Comparison of ENCODE assay signal across 8 cellular contexts in the genomic region with DNA sequence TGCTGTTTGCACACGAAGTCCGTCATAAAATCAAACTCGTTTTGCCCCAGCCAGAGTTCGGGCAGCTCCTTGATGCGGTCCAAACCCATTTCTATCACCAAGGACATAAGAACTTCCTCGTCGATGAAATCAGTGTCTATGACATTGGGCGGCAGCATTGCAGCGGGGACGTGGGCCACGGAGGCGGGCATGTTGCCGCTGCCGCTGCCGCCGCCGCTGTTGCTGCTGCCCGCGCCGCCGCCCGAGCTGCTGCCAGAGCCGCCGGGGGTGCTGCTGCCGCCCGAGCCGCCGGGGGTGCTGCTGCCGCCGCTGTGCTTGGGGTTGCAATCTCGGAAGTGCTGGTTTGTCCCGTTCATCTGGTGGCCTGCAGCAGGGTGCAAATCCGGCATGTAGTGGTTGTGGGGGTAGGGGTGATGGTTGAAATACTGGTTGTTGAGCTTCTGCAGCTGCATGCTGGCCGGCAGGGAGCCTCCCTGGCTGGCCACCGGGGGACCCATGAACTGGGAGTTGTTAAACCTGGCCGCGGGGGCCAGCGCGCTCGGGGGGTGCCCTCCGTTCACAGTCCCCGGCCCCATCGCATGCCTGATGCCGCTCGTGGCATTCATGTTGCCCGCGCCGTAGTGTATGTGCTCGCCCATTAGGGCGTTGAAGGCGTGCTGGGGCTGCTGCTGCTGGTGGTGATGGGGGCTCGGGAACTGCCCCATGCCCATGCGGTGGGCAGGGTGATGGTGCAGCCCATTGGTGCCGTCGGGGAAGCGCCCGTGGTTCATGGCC. TPM values are rescaled to one million over a fixed set of nuclear protein-coding genes. Genes with fewer than 3 reads are reported as not detected.
A peak's percentile ranks its signal among the peaks of the same experiment; 100 is the strongest.
DNase-seq lines count a peak whose midpoint lies in the region; ATAC-seq and TF ChIP-seq lines count a peak whose summit lies in the region.

No MANE protein-coding gene starts in this region.

- TF ChIP-seq POLR2A in HCT116 (IDR thresholded peaks at IDR 0.05; ENCODE audit: borderline replicate concordance, extremely low read depth, insufficient read depth, insufficient read length): no peak

- H3K9me2 ChIP-seq in HCT116 (ENCODE audit: insufficient read depth): no peaks in the 10 kb centered on the region

- peak; percentile 54 for TF ChIP-seq CTCF in GM10248 (IDR thresholded peaks at IDR 0.05; ENCODE audit: control extremely low read depth, extremely low read depth, low read depth, missing control alignments)
- no peak; a peak in 1 of 6 replicates for TF ChIP-seq CTCF in HCT116 (IDR thresholded peaks at IDR 0.05 in 2 of 3, conservative IDR thresholded peaks at IDR 0.05 in 1 of 3; ENCODE audit: borderline replicate concordance in 1 of 3, insufficient read depth in 1 of 3, low read depth in 2 of 3, low read length in 2 of 3)

- H3K9ac ChIP-seq in HCT116 (ENCODE audit: low read length): peak overlapping the region; percentile 92

- peak; percentile 13 for ATAC-seq in HCT116
- peak; percentile 5 for ATAC-seq in left lobe of liver

- peaks cover 18 to 51% of the 10 kb centered on the region in 2 experiments for H3K4me1 ChIP-seq in HCT116 (ENCODE audit: control insufficient read depth in 1 of 2, insufficient read depth in 2 of 2, low read length in 2 of 2)

- RAD21 ChIA-PET in HCT116 (lab: Charles Lee; ENCODE audit: low non-redundant PET in 1 of 2, low total read pairs in 2 of 2, uncharacterized antibody in 2 of 2, unreplicated experiment in 2 of 2): interaction anchor here in 1 of 2 experiments (0.6 to 2.1 kb wide), 3 partner anchors 161 to 510 kb away, joined by 3 to 5 read pairs (median 3); no protein-coding TSS in a partner anchor

- intact Hi-C loops in HCT116 (cut with micrococcal nuclease): loop anchor here (5.0 to 10.0 kb wide), 3 partner anchors 211 to 731 kb away; no protein-coding TSS in a partner anchor

- TF ChIP-seq RAD21 in HCT116 (IDR thresholded peaks at IDR 0.05; ENCODE audit: low read depth): peak; percentile 69

- H3K4me3 ChIP-seq in HCT116 (replicated peaks in 1 of 2; ENCODE audit: low read depth in 1 of 2, low read length in 2 of 2): peak overlapping the region; percentile 94 to 96

- H3K27me3 ChIP-seq in HCT116 (ENCODE audit: insufficient read depth, low read length): no peaks in the 10 kb centered on the region

- DNase-seq in GM10248 (ENCODE audit: extremely low spot score) (peak; percentile 50), HCT116 (ENCODE audit: low read depth, low spot score) (no peak), NCI-H146 (lab: John Stamatoyannopoulos, UW) (peak; percentile 86), cerebellum (ENCODE audit: low spot score) (peak; percentile 37), left lobe of liver (ENCODE audit: low spot score) (peak; percentile 69), GM19238 (ENCODE audit: insufficient read length, low spot score) (no peak)
- peak; percentile 64 for DNase-seq in activated CD4-positive, alpha-beta T cell treated with anti-CD3 and anti-CD28 coated beads for 1 hour
- peak; percentile 57 for DNase-seq in stimulated activated CD4-positive, alpha-beta T cell treated with anti-CD3 and anti-CD28 coated beads, Interleukin-2, amount 100 ng/mL, for 4 hours (ENCODE audit: low read depth)

- H4K20me1 ChIP-seq in HCT116 (ENCODE audit: insufficient read depth): no peaks in the 10 kb centered on the region

- no peaks in the 10 kb centered on the region for H3K9me3 ChIP-seq in HCT116 (ENCODE audit: control insufficient read depth in 1 of 2, insufficient read depth in 1 of 2, low read depth in 1 of 2, low read length in 2 of 2)

- no TSS peak for BruUV-seq in HCT116 (replicated peaks; lab: Mats Ljungman, UMichigan)

- peaks cover 7 to 8% of the 10 kb centered on the region in 2 experiments; a peak in 1 of 4 replicates for H3K36me3 ChIP-seq in HCT116 (ENCODE audit: control insufficient read depth in 1 of 2, insufficient read depth in 2 of 2, low read length in 2 of 2)

- peak overlapping the region; percentile 92 for H3K4me2 ChIP-seq in HCT116 (ENCODE audit: low read length)

- H2AFZ ChIP-seq in HCT116 (ENCODE audit: low read depth, low read length, poor library complexity, severe bottlenecking): no peak overlapping the region

- peaks cover 27% of the 10 kb centered on the region for H3K79me2 ChIP-seq in HCT116 (ENCODE audit: insufficient read depth, low read length)

- H3K27ac ChIP-seq in HCT116 (ENCODE audit: low read depth, low read length): peak overlapping the region; percentile 88

- CTCF ChIA-PET in GM10248 (lab: Yijun Ruan, JAX): interaction anchor here (1.0 to 5.1 kb wide), 10 partner anchors 8 to 785 kb away, joined by 3 to 33 read pairs (median 4); no protein-coding TSS in a partner anchor
- CTCF ChIA-PET in HCT116 (lab: Charles Lee): interaction anchor here (1.0 to 2.3 kb wide), 3 partner anchors 9 to 154 kb away, joined by 4 to 9 read pairs (median 7); no protein-coding TSS in a partner anchor

- POLR2A ChIA-PET in GM10248 (lab: Yijun Ruan, JAX): interaction anchor here (0.6 to 2.1 kb wide), 5 partner anchors 9 to 391 kb away, joined by 3 to 7 read pairs (median 4); no protein-coding TSS in a partner anchor
- POLR2A ChIA-PET in HCT116 (lab: Charles Lee): interaction anchor here (1.1 to 2.2 kb wide), 10 partner anchors 135 to 1068 kb away, joined by 3 to 12 read pairs (median 4); no protein-coding TSS in a partner anchor

TF ChIP-seq in HCT116, 20 proteins besides CTCF, POLR2A, EP300 and RAD21 (continues in another document):
- TF ChIP-seq TCF7L2 (IDR thresholded peaks at IDR 0.05; ENCODE audit: borderline replicate concordance, extremely low read depth, insufficient read depth, insufficient read length): no peak
- TF ChIP-seq SIN3A (IDR thresholded peaks at IDR 0.05; ENCODE audit: low read depth): 0 out of 2 replicates have a peak, but pooled peaks have one; percentile 31
- TF ChIP-seq POLR2AphosphoS5 (IDR thresholded peaks at IDR 0.05; ENCODE audit: low read depth, low read length): peak; percentile 39; the same call in 1 of the 2 replicates
- TF ChIP-seq, protein P1, sequence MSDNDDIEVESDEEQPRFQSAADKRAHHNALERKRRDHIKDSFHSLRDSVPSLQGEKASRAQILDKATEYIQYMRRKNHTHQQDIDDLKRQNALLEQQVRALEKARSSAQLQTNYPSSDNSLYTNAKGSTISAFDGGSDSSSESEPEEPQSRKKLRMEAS (IDR thresholded peaks at IDR 0.05): 0 out of 2 replicates have a peak, but pooled peaks have one; percentile 40
- TF ChIP-seq ZFX (IDR thresholded peaks at IDR 0.05): no peak
- TF ChIP-seq SRF (IDR thresholded peaks at IDR 0.05; ENCODE audit: low read depth): no peak
- no peak for TF ChIP-seq EGR1 (IDR thresholded peaks at IDR 0.05; ENCODE audit: low read depth)
- peak; percentile 13 for TF ChIP-seq ZBTB33 (IDR thresholded peaks at IDR 0.05; ENCODE audit: extremely low read depth, insufficient replicate concordance, low read length)
- TF ChIP-seq, protein P2, sequence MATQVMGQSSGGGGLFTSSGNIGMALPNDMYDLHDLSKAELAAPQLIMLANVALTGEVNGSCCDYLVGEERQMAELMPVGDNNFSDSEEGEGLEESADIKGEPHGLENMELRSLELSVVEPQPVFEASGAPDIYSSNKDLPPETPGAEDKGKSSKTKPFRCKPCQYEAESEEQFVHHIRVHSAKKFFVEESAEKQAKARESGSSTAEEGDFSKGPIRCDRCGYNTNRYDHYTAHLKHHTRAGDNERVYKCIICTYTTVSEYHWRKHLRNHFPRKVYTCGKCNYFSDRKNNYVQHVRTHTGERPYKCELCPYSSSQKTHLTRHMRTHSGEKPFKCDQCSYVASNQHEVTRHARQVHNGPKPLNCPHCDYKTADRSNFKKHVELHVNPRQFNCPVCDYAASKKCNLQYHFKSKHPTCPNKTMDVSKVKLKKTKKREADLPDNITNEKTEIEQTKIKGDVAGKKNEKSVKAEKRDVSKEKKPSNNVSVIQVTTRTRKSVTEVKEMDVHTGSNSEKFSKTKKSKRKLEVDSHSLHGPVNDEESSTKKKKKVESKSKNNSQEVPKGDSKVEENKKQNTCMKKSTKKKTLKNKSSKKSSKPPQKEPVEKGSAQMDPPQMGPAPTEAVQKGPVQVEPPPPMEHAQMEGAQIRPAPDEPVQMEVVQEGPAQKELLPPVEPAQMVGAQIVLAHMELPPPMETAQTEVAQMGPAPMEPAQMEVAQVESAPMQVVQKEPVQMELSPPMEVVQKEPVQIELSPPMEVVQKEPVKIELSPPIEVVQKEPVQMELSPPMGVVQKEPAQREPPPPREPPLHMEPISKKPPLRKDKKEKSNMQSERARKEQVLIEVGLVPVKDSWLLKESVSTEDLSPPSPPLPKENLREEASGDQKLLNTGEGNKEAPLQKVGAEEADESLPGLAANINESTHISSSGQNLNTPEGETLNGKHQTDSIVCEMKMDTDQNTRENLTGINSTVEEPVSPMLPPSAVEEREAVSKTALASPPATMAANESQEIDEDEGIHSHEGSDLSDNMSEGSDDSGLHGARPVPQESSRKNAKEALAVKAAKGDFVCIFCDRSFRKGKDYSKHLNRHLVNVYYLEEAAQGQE (IDR thresholded peaks at IDR 0.05; ENCODE audit: low read depth): no peak
- TF ChIP-seq SP1 (IDR thresholded peaks at IDR 0.05; ENCODE audit: low read depth): no peak
- no peak for TF ChIP-seq EZH2 (IDR thresholded peaks at IDR 0.05)
- TF ChIP-seq CBX3 (IDR thresholded peaks at IDR 0.05; ENCODE audit: low read depth): no peak
- TF ChIP-seq ZNF274 (IDR thresholded peaks at IDR 0.05; ENCODE audit: low read depth, low read length): no peak
- no peak for TF ChIP-seq JUND (IDR thresholded peaks at IDR 0.05)
- TF ChIP-seq, protein P3, sequence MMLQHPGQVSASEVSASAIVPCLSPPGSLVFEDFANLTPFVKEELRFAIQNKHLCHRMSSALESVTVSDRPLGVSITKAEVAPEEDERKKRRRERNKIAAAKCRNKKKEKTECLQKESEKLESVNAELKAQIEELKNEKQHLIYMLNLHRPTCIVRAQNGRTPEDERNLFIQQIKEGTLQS (IDR thresholded peaks at IDR 0.05): no peak
- TF ChIP-seq CEBPB (IDR thresholded peaks at IDR 0.05; ENCODE audit: low read depth): no peak

RNA-seq across cellular contexts. Expression of gene CITED2, which starts 1.1 kb away (rescaled TPM):
- total RNA-seq in HCT116 (2021; ENCODE audit: unreplicated experiment) (46.1 TPM), cerebellum (53.0 TPM), left lobe of liver (79.7 TPM)
- 37.8 and 65.9 TPM in 2 replicates for polyA plus RNA-seq in HCT116 (2012)

Comparison
In these comparisons a context has a peak if more than half of its experiments do, and no peak if none do; other contexts are left out.
1. DNase-seq: peak in GM10248 (single experiment), NCI-H146 (single experiment), activated CD4-positive, alpha-beta T cell treated with anti-CD3 and anti-CD28 coated beads for 1 hour (single experiment), cerebellum (single experiment), left lobe of liver (single experiment) and stimulated activated CD4-positive, alpha-beta T cell treated with anti-CD3 and anti-CD28 coated beads, Interleukin-2, amount 100 ng/mL, for 4 hours (single experiment); none in HCT116 (single experiment) and GM19238 (single experiment).